8 cellular contexts compared by ENCODE assay signal in genomic region chr14:22977684-22978486, GRCh38. TPM values are rescaled to one million over a fixed set of nuclear protein-coding genes. Genes with fewer than 3 reads are reported as not detected.
A peak's percentile ranks its signal among the peaks of the same experiment; 100 is the strongest.
DNase-seq lines count a peak whose midpoint lies in the region; ATAC-seq and TF ChIP-seq lines count a peak whose summit lies in the region.

No MANE protein-coding gene starts in this region.

- H3K9me3 ChIP-seq in ES-I3 (ENCODE audit: control insufficient read depth, insufficient read depth, low read length), result no peaks in the 10 kb centered on the region

- H3K9ac ChIP-seq in ES-I3 (ENCODE audit: low read depth, low read length), result 0 out of 2 replicates have a peak overlapping the region, but pooled peaks have one; percentile 4

- intact Hi-C loops in left cardiac atrium (cut with DNase I), result no loop called here

- peak; percentile 21 to 31 for ATAC-seq in left cardiac atrium
- ATAC-seq in GM18519 (IDR thresholded peaks at IDR 0.05; ENCODE audit: low FRiP score, unreplicated experiment), result no peak
- ATAC-seq in GM21529 (IDR thresholded peaks at IDR 0.05; ENCODE audit: unreplicated experiment), result no peak

- H3K36me3 ChIP-seq in ES-I3 (ENCODE audit: insufficient read depth, low read length), result peaks cover 4% of the 10 kb centered on the region

- no peak for TF ChIP-seq CTCF in retinal pigment epithelial cell (conservative IDR thresholded peaks at IDR 0.05; ENCODE audit: low read depth, low read length)

- DNase-seq in SW 1271 (lab: John Stamatoyannopoulos, UW) (peak; percentile 43 to 73), left cardiac atrium (peak; percentile 56), retinal pigment epithelial cell (ENCODE audit: low read depth) (peak; percentile 86), NCI-H1048 (lab: John Stamatoyannopoulos, UW) (no peak)
- no peak for DNase-seq in activated naive CD4-positive, alpha-beta T cell treated with anti-CD3 and anti-CD28 coated beads, Interleukin-2, amount 50 U/mL, for 16 hours

- H3K4me3 ChIP-seq in retinal pigment epithelial cell (ENCODE audit: low read length), result peak overlapping the region; percentile 8

- peaks cover 38% of the 10 kb centered on the region for H3K4me1 ChIP-seq in ES-I3 (ENCODE audit: insufficient read depth, low read length)

RNA-seq across cellular contexts. Expression of gene AJUBA, which starts 4.5 kb away (rescaled TPM):
- total RNA-seq in left cardiac atrium, result 1 to 10 TPM; 7.0 to 8.0 TPM

RNA-seq across cellular contexts. Expression of gene HAUS4, which starts 21.0 kb away (rescaled TPM):
- total RNA-seq in left cardiac atrium, result 10 to 100 TPM; 17.2 to 23.9 TPM

RNA-seq across cellular contexts. Expression of gene C14orf93, which starts 32.1 kb away (rescaled TPM):
- total RNA-seq in left cardiac atrium, result 1 to 10 TPM; 3.9 to 4.7 TPM

RNA-seq across cellular contexts. Expression of gene PRMT5, which starts 48.7 kb away (rescaled TPM):
- total RNA-seq in left cardiac atrium, result 10 to 100 TPM; 46.9 to 48.6 TPM

RNA-seq across cellular contexts. Expression of gene PSMB5, which starts 56.8 kb away (rescaled TPM):
- 100 to 1,000 TPM in 1 of 2 donors, 10 to 100 TPM in 1; 98.1 to 114 TPM for total RNA-seq in left cardiac atrium

Comparison
In these comparisons a context has a peak if more than half of its experiments do, and no peak if none do; other contexts are left out.
1. DNase-seq: peak in SW 1271 (2 of 2), left cardiac atrium (single experiment) and retinal pigment epithelial cell (single experiment); none in NCI-H1048 (single experiment) and activated naive CD4-positive, alpha-beta T cell treated with anti-CD3 and anti-CD28 coated beads, Interleukin-2, amount 50 U/mL, for 16 hours (single experiment).
2. ATAC-seq: peak in left cardiac atrium (2 of 2); none in GM18519 (single experiment) and GM21529 (single experiment).